7 cellular contexts compared by ENCODE assay signal in the genomic region with DNA sequence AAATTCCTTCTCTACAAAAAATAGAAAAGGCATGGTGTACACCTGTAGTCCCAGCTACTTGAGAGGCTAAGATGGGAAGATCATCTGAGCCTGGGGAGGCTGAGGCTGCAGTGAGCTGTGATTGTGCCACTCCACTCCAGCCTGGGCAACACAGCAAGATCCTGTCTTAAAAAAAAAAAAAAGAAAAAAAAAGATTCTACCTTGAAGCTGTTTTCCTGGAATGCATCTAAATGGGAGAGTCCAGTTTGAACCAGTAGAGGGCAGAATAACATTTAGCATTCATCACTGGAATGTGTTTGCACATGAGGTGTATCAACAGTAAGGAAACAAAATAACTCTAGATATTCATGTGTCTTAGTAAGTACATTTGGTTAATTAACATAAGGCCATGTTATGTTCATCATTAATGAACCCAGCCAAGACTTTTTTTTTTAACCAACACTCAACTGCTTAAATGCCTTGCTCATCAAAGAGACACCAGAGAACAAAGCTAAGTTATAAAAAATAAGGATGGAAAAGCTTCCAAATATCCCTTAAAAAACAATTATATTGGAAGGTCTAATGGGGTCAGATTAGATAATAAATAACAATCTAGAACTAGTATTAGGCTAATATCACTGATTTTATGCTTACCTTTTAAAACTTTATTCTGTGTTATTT. TPM values are rescaled to one million over a fixed set of nuclear protein-coding genes. Genes with fewer than 3 reads are reported as not detected.
A peak's percentile ranks its signal among the peaks of the same experiment; 100 is the strongest.
DNase-seq lines count a peak whose midpoint lies in the region; ATAC-seq and TF ChIP-seq lines count a peak whose summit lies in the region.

No MANE protein-coding gene starts in this region.

- H3K27ac Mint-ChIP-seq in activated T-helper 17 cell treated with anti-CD3 and anti-CD28 coated beads, Interleukin-2, amount 50 U/mL, for 72 hours, result no peak overlapping the region

- no peak overlapping the region for H3K4me3 Mint-ChIP-seq in activated T-helper 17 cell treated with anti-CD3 and anti-CD28 coated beads, Interleukin-2, amount 50 U/mL, for 72 hours

- no peaks in the 10 kb centered on the region for H3K27me3 ChIP-seq in tibial nerve

- no peaks in the 10 kb centered on the region for H3K4me1 ChIP-seq in tibial nerve

- peak in 4 of 5 experiments; percentile 32 to 59 (median 52) for TF ChIP-seq CTCF in tibial nerve (IDR thresholded peaks at IDR 0.05)

- TF ChIP-seq EP300 in tibial nerve (IDR thresholded peaks at IDR 0.05), result no peak

- in situ Hi-C loops in KBM-7 (cut with MboI; ENCODE audit: low pct_unique_long_range_greater_than_20kb, low sequenced_read_pairs), result no loop called here

- DNase-seq in DMS153 (lab: John Stamatoyannopoulos, UW), result peak; percentile 10
- peak; percentile 70 for DNase-seq in KBM-7
- peak; percentile 70 for DNase-seq in iPS-NIHi7 (ENCODE audit: extremely low spot score)
- peak in 1 of 2 donors; percentile 25 for DNase-seq in tibial nerve (ENCODE audit: low spot score in 2 of 2)
- no peak for DNase-seq in NOMO-1 treated with dmso at 0.1 percent for 144 hours (lab: John Stamatoyannopoulos, UW; ENCODE audit: unreplicated experiment)

- no peaks in the 10 kb centered on the region for H3K36me3 ChIP-seq in tibial nerve

- no peak overlapping the region for H3K27ac ChIP-seq in tibial nerve

- no peak for TF ChIP-seq POLR2A in tibial nerve (IDR thresholded peaks at IDR 0.05)

- H3K9me3 ChIP-seq in tibial nerve, result peaks cover 0 to 14% (median 4%) of the 10 kb centered on the region in 4 donors

- H3K36me3 Mint-ChIP-seq in activated T-helper 17 cell treated with anti-CD3 and anti-CD28 coated beads, Interleukin-2, amount 50 U/mL, for 72 hours (ENCODE audit: low read depth), result no peaks in the 10 kb centered on the region

- H3K4me1 Mint-ChIP-seq in activated T-helper 17 cell treated with anti-CD3 and anti-CD28 coated beads, Interleukin-2, amount 50 U/mL, for 72 hours, result no peaks in the 10 kb centered on the region

- no peak overlapping the region for H3K4me3 ChIP-seq in tibial nerve

- H3K27me3 Mint-ChIP-seq in activated T-helper 17 cell treated with anti-CD3 and anti-CD28 coated beads, Interleukin-2, amount 50 U/mL, for 72 hours, result peaks cover 21% of the 10 kb centered on the region

- ATAC-seq in GM18870 (IDR thresholded peaks at IDR 0.05; ENCODE audit: unreplicated experiment), result peak; percentile 72
- ATAC-seq in activated T-helper 17 cell treated with anti-CD3 and anti-CD28 coated beads, Interleukin-2, amount 50 U/mL, for 72 hours (replicated peaks), result peak; percentile 63

- no peaks in the 10 kb centered on the region for H3K9me3 Mint-ChIP-seq in activated T-helper 17 cell treated with anti-CD3 and anti-CD28 coated beads, Interleukin-2, amount 50 U/mL, for 72 hours

RNA-seq across cellular contexts. Expression of a gene that starts 16.1 kb away (rescaled TPM):
- not detected for total RNA-seq in activated T-helper 17 cell treated with anti-CD3 and anti-CD28 coated beads, Interleukin-2, amount 50 U/mL, for 72 hours
- not detected for total RNA-seq in tibial nerve

RNA-seq across cellular contexts. Expression of a gene that starts 25.8 kb away (rescaled TPM):
- total RNA-seq in activated T-helper 17 cell treated with anti-CD3 and anti-CD28 coated beads, Interleukin-2, amount 50 U/mL, for 72 hours, result not detected
- not detected for total RNA-seq in tibial nerve

RNA-seq across cellular contexts. Expression of a gene that starts 57.1 kb away (rescaled TPM):
- total RNA-seq in activated T-helper 17 cell treated with anti-CD3 and anti-CD28 coated beads, Interleukin-2, amount 50 U/mL, for 72 hours, result not detected
- total RNA-seq in tibial nerve, result not detected
